ENCODE assay signal across 8 cellular contexts in genomic region chr1:2133039-2133878, GRCh38.
A peak's percentile ranks its signal among the peaks of the same experiment; 100 is the strongest.
DNase-seq lines count a peak whose midpoint lies in the region; ATAC-seq and TF ChIP-seq lines count a peak whose summit lies in the region.

No MANE protein-coding gene starts in this region.

- H3K27ac ChIP-seq in dorsolateral prefrontal cortex: peak overlapping the region; percentile 55 to 98 (median 93)
- peak overlapping the region; percentile 61 to 73 (median 67) for H3K27ac ChIP-seq in right lobe of liver

- WGBS in right lobe of liver (ENCODE audit: insufficient coverage, low coverage, low lambda C conversion rate, missing lambda C conversion rate): 40% methylated on average over 34 of the region's 63 CpGs

- DNase-seq in NCI-H1092 treated with DMSO at 0.1 percent for 48 hours (lab: John Stamatoyannopoulos, UW) (peak; percentile 38), NCI-H1092 (lab: John Stamatoyannopoulos, UW) (no peak), NCI-H526 treated with DMSO at 0.1 percent for 48 hours (lab: John Stamatoyannopoulos, UW) (peak; percentile 90), dorsolateral prefrontal cortex (peak; percentile 75 to 99 (median 96)), right lobe of liver (peak; percentile 91 to 95 (median 95))
- DNase-seq in activated CD4-positive, alpha-beta T cell treated with anti-CD3 and anti-CD28 coated beads, Interleukin-2, amount 50 U/mL, for 4 hours: peak; percentile 95 to 96
- DNase-seq in stimulated activated CD4-positive, alpha-beta T cell treated with anti-CD3 and anti-CD28 coated beads, Interleukin-4, amount 100 ng/mL, for 1 hour: peak; percentile 96

- intact Hi-C loops in dorsolateral prefrontal cortex (cut with DNase I): loop anchor here in 1 of 2 donors (5.0 to 10.0 kb wide), 3 partner anchors 36 to 102 kb away; no protein-coding TSS in a partner anchor
- intact Hi-C loops in right lobe of liver (cut with DNase I): no loop called here

- TF ChIP-seq CTCF in dorsolateral prefrontal cortex (IDR thresholded peaks at IDR 0.05 in 54 of 56, conservative IDR thresholded peaks at IDR 0.05 in 2 of 56; ENCODE audit: low read depth in 1 of 56, partially characterized antibody in 56 of 56): peak in 16 of 56 donors; percentile 5 to 49 (median 18)
- TF ChIP-seq CTCF in right lobe of liver (IDR thresholded peaks at IDR 0.05): no peak

- H3K4me3 ChIP-seq in dorsolateral prefrontal cortex (peak overlapping the region; percentile 30 to 70 (median 54)), right lobe of liver (peak overlapping the region in 2 of 3 donors; percentile 14 to 17)

- ATAC-seq in HG03097 (IDR thresholded peaks at IDR 0.05; ENCODE audit: low FRiP score, unreplicated experiment) (peak; percentile 80), right lobe of liver (peak; percentile 87 to 93 (median 89))

- H3K4me1 ChIP-seq in right lobe of liver: peaks cover 0 to 11% (median 0%) of the 10 kb centered on the region in 4 donors

- H3K9me3 ChIP-seq in right lobe of liver: no peaks in the 10 kb centered on the region

- H3K27me3 ChIP-seq in dorsolateral prefrontal cortex: no peaks in the 10 kb centered on the region
- H3K27me3 ChIP-seq in right lobe of liver: no peaks in the 10 kb centered on the region

- peak; percentile 44 for TF ChIP-seq POLR2A in right lobe of liver (IDR thresholded peaks at IDR 0.05)

- no peaks in the 10 kb centered on the region for H3K36me3 ChIP-seq in right lobe of liver
